2 cellular contexts compared by ENCODE assay signal in genomic region chr1:211753649-211754251, GRCh38.
TF ChIP-seq lines count a peak whose summit lies in the region.

No MANE protein-coding gene starts in this region.

TF ChIP-seq in HepG2, 621 proteins besides CTCF, POLR2A, EP300 and RAD21 (continued from another document and continues in another):
- TF ChIP-seq ZNF280D (CRISPR knock-in tag; IDR thresholded peaks at IDR 0.05) (no peak), HNF4A (CRISPR knock-in tag; IDR thresholded peaks at IDR 0.05) (peak; percentile 74), EEA1 (CRISPR knock-in tag; IDR thresholded peaks at IDR 0.05; ENCODE audit: borderline replicate concordance) (no peak), RFX5 (IDR thresholded peaks at IDR 0.05; ENCODE audit: low read depth, low read length) (no peak), NR2F2 (IDR thresholded peaks at IDR 0.05; ENCODE audit: borderline replicate concordance, low read depth) (peak; percentile 17; the same call in 1 of the 2 replicates), BRCA1 (CRISPR knock-in tag; IDR thresholded peaks at IDR 0.05) (no peak), ZSCAN9 (CRISPR knock-in tag; IDR thresholded peaks at IDR 0.05; ENCODE audit: borderline replicate concordance) (no peak), PHB2 (IDR thresholded peaks at IDR 0.05; ENCODE audit: partially characterized antibody) (no peak), NKX3-1 (CRISPR knock-in tag; IDR thresholded peaks at IDR 0.05) (no peak), ZNF761 (CRISPR knock-in tag; conservative IDR thresholded peaks at IDR 0.05) (no peak), PRMT3 (CRISPR knock-in tag; IDR thresholded peaks at IDR 0.05; ENCODE audit: borderline replicate concordance, low read depth) (no peak), BHLHE40 (IDR thresholded peaks at IDR 0.05; ENCODE audit: low read length) (no peak), ZNF724P (CRISPR knock-in tag; IDR thresholded peaks at IDR 0.05; ENCODE audit: borderline replicate concordance) (no peak), NCOR1 (IDR thresholded peaks at IDR 0.05; ENCODE audit: borderline replicate concordance, low read length) (no peak)
- TF ChIP-seq, protein P1, sequence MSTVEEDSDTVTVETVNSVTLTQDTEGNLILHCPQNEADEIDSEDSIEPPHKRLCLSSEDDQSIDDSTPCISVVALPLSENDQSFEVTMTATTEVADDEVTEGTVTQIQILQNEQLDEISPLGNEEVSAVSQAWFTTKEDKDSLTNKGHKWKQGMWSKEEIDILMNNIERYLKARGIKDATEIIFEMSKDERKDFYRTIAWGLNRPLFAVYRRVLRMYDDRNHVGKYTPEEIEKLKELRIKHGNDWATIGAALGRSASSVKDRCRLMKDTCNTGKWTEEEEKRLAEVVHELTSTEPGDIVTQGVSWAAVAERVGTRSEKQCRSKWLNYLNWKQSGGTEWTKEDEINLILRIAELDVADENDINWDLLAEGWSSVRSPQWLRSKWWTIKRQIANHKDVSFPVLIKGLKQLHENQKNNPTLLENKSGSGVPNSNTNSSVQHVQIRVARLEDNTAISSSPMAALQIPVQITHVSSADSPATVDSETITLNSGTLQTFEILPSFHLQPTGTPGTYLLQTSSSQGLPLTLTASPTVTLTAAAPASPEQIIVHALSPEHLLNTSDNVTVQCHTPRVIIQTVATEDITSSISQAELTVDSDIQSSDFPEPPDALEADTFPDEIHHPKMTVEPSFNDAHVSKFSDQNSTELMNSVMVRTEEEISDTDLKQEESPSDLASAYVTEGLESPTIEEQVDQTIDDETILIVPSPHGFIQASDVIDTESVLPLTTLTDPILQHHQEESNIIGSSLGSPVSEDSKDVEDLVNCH (CRISPR knock-in tag; IDR thresholded peaks at IDR 0.05) = no peak
- TF ChIP-seq, protein P2, sequence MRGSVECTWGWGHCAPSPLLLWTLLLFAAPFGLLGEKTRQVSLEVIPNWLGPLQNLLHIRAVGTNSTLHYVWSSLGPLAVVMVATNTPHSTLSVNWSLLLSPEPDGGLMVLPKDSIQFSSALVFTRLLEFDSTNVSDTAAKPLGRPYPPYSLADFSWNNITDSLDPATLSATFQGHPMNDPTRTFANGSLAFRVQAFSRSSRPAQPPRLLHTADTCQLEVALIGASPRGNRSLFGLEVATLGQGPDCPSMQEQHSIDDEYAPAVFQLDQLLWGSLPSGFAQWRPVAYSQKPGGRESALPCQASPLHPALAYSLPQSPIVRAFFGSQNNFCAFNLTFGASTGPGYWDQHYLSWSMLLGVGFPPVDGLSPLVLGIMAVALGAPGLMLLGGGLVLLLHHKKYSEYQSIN (CRISPR knock-in tag; IDR thresholded peaks at IDR 0.05; ENCODE audit: borderline replicate concordance) = no peak
- TF ChIP-seq, protein P3, sequence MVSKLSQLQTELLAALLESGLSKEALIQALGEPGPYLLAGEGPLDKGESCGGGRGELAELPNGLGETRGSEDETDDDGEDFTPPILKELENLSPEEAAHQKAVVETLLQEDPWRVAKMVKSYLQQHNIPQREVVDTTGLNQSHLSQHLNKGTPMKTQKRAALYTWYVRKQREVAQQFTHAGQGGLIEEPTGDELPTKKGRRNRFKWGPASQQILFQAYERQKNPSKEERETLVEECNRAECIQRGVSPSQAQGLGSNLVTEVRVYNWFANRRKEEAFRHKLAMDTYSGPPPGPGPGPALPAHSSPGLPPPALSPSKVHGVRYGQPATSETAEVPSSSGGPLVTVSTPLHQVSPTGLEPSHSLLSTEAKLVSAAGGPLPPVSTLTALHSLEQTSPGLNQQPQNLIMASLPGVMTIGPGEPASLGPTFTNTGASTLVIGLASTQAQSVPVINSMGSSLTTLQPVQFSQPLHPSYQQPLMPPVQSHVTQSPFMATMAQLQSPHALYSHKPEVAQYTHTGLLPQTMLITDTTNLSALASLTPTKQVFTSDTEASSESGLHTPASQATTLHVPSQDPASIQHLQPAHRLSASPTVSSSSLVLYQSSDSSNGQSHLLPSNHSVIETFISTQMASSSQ (IDR thresholded peaks at IDR 0.05; ENCODE audit: low read depth) = no peak
- TF ChIP-seq, protein P3 (CRISPR knock-in tag; IDR thresholded peaks at IDR 0.05; ENCODE audit: borderline replicate concordance) = no peak

TF ChIP-seq in H1, 55 proteins besides CTCF, POLR2A, EP300 and RAD21 (continued from another document):
- TF ChIP-seq ATF2 (IDR thresholded peaks at IDR 0.05; ENCODE audit: low read length) (no peak), SP1 (IDR thresholded peaks at IDR 0.05; ENCODE audit: low read depth, low read length) (no peak), CTBP2 (IDR thresholded peaks at IDR 0.05; ENCODE audit: borderline replicate concordance, insufficient read depth, insufficient read length, low read length) (no peak), KDM1A (IDR thresholded peaks at IDR 0.05; ENCODE audit: borderline replicate concordance, low read length) (no peak), RXRA (IDR thresholded peaks at IDR 0.05; ENCODE audit: insufficient read depth, low read depth, low read length) (no peak), POU5F1 (IDR thresholded peaks at IDR 0.05; ENCODE audit: low read depth, low read length) (no peak), RNF2 (IDR thresholded peaks at IDR 0.05; ENCODE audit: borderline replicate concordance, low read depth, low read length, missing control alignments, poor library complexity, severe bottlenecking) (no peak), POLR2AphosphoS5 (IDR thresholded peaks at IDR 0.05; ENCODE audit: low read depth, low read length) (no peak)
